In the genomic region with DNA sequence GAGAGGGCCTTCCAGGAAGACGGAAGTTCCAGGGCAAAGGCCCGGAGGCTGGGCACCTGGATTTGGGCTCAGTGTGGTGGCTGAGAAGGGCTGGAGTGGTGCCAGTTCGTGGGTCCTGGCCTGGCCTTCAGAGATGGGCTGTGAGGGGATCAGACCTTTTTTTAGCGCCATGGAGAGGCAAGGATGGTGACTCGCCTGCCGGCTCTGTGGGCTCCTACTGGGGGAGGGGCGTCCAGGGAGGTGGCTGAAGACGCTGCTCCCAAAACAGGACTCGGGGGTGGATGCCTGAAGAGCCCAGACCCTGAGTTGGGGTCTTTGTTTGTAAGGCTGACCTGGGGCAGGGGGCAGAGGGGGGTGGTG, we compare ENCODE assay signal across 1 cellular context.
TF ChIP-seq lines count a peak whose summit lies in the region.

No MANE protein-coding gene starts in this region.

TF ChIP-seq in HEK293T, 16 proteins besides CTCF, POLR2A, EP300 and RAD21 (continued from another document):
- TF ChIP-seq, protein P1, sequence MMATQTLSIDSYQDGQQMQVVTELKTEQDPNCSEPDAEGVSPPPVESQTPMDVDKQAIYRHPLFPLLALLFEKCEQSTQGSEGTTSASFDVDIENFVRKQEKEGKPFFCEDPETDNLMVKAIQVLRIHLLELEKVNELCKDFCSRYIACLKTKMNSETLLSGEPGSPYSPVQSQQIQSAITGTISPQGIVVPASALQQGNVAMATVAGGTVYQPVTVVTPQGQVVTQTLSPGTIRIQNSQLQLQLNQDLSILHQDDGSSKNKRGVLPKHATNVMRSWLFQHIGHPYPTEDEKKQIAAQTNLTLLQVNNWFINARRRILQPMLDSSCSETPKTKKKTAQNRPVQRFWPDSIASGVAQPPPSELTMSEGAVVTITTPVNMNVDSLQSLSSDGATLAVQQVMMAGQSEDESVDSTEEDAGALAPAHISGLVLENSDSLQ (IDR thresholded peaks at IDR 0.05): no peak
- TF ChIP-seq ZNF384 (IDR thresholded peaks at IDR 0.05) (no peak), HDGF (IDR thresholded peaks at IDR 0.05; ENCODE audit: borderline replicate concordance) (no peak), ELF4 (IDR thresholded peaks at IDR 0.05) (no peak)
